Comparison of ENCODE assay signal across 25 cellular contexts in the genomic region with DNA sequence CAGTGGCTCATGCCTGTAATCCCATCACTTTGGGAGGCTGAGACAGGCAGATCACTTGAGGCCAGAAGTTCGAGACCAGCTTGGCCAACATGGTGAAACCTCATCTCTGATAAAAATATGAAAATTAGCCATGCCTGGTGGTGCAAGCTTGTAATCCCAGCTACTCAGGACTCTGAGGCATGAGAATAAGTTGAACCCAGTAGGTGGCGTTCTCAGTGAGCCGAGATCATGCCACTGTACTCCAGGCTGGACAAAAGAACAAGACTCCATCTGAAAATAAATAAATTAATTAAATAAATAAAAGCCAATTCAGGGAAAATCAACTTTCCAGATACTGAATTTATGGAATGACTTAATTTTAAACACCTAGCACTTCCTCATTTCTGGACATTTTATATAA.
DNase-seq lines count a peak whose midpoint lies in the region; ATAC-seq, FAIRE-seq and TF ChIP-seq lines count a peak whose summit lies in the region.
"Had no signal": no experiment of that assay in that cellular context is flagged by ENCODE, and none has a peak within 500 bp of the region (broad histone marks: within the 10 kb centered on the region; RNA-seq: fewer than 3 reads in every experiment).

No MANE protein-coding gene starts in this region.

- CTCF ChIA-PET in OCI-LY7 (lab: Charles Lee; ENCODE audit: unreplicated experiment) = no interaction called here

- H3K27ac ChIP-seq in C4-2B (no peak overlapping the region), OCI-LY7 (ENCODE audit: low read depth, low read length, poor library complexity, severe bottlenecking) (no peak overlapping the region), body of pancreas (no peak overlapping the region), keratinocyte (ENCODE audit: control insufficient read depth, insufficient read depth, low read length) (no peak overlapping the region)
- H3K27ac ChIP-seq: dorsolateral prefrontal cortex, epithelial cell of prostate, gastrocnemius medialis, neutrophil, RWPE1 had no signal

- dilution Hi-C loops in keratinocyte (cut with MboI; ENCODE audit: extremely low pct_ligation_motif_present, low sequenced_read_pairs) = no loop called here

- ATAC-seq in body of pancreas = no peak
- ATAC-seq: gastrocnemius medialis had no signal

- TF ChIP-seq CTCF in C4-2B (conservative IDR thresholded peaks at IDR 0.05) (peak; percentile 21; the same call in 1 of the 2 replicates), OCI-LY7 (conservative IDR thresholded peaks at IDR 0.05; ENCODE audit: low read length) (0 out of 2 replicates have a peak, but pooled peaks have one; percentile 14), body of pancreas (IDR thresholded peaks at IDR 0.05) (peak in 4 of 7 experiments; percentile 20 to 44 (median 26)), keratinocyte (optimal IDR thresholded peaks at IDR 0.05 in 1 of 3, IDR thresholded peaks at IDR 0.05 in 1 of 3, conservative IDR thresholded peaks at IDR 0.05 in 1 of 3; ENCODE audit: extremely low read depth in 1 of 3, insufficient read depth in 2 of 3, low read length in 3 of 3) (peak in 2 of 3 experiments; percentile 2 to 26)

- no peaks in the 10 kb centered on the region for H3K4me1 ChIP-seq in OCI-LY7 (ENCODE audit: insufficient read depth, low read length, poor library complexity, severe bottlenecking)
- no peaks in the 10 kb centered on the region for H3K4me1 ChIP-seq in body of pancreas
- no peaks in the 10 kb centered on the region for H3K4me1 ChIP-seq in keratinocyte (ENCODE audit: control insufficient read depth, extremely low read depth, insufficient read depth, low read length)
- H3K4me1 ChIP-seq: gastrocnemius medialis had no signal

- H3K36me3 ChIP-seq in OCI-LY7 (ENCODE audit: insufficient read depth, low read length) (no peaks in the 10 kb centered on the region), body of pancreas (replicated peaks in 1 of 2; ENCODE audit: insufficient read depth in 1 of 2, low read depth in 2 of 2) (no peaks in the 10 kb centered on the region), keratinocyte (ENCODE audit: control insufficient read depth in 2 of 2, extremely low read depth in 1 of 2, insufficient read depth in 2 of 2, low read length in 2 of 2) (no peaks in the 10 kb centered on the region), H7 (replicated peaks; ENCODE audit: control insufficient read depth, insufficient read depth, low read length) (no peaks in the 10 kb centered on the region)
- H3K36me3 ChIP-seq: gastrocnemius medialis, neutrophil had no signal

- no peaks in the 10 kb centered on the region for H3K4me1 Mint-ChIP-seq in activated CD4-positive, alpha-beta T cell treated with anti-CD3 and anti-CD28 coated beads, Interleukin-2, amount 10 ng/mL, durations not matched to agents 24 days and 14 days
- H3K4me1 Mint-ChIP-seq: CD4-positive, alpha-beta memory T cell had no signal

- no peaks in the 10 kb centered on the region for H3K9me2 ChIP-seq in OCI-LY7 (ENCODE audit: insufficient read depth, low read length)

- no peak overlapping the region for H3K4me3 Mint-ChIP-seq in activated CD4-positive, alpha-beta T cell treated with anti-CD3 and anti-CD28 coated beads, Interleukin-2, amount 10 ng/mL, durations not matched to agents 24 days and 14 days
- H3K4me3 Mint-ChIP-seq: CD4-positive, alpha-beta memory T cell had no signal

- no peak for TF ChIP-seq POLR2A in body of pancreas (IDR thresholded peaks at IDR 0.05)

- POLR2A ChIA-PET in OCI-LY7 (lab: Charles Lee) = no interaction called here

- H2AFZ ChIP-seq in OCI-LY7 (ENCODE audit: low read length) = no peak overlapping the region
- H2AFZ ChIP-seq in keratinocyte (ENCODE audit: control insufficient read depth, low read length) = no peak overlapping the region

- H3K79me2 ChIP-seq in OCI-LY7 (ENCODE audit: insufficient read depth, low read depth, low read length) (no peaks in the 10 kb centered on the region), keratinocyte (ENCODE audit: control insufficient read depth, insufficient read depth, low read length) (no peaks in the 10 kb centered on the region)

- H3K27ac Mint-ChIP-seq in activated CD4-positive, alpha-beta T cell treated with anti-CD3 and anti-CD28 coated beads, Interleukin-2, amount 10 ng/mL, durations not matched to agents 24 days and 14 days = no peak overlapping the region
- H3K27ac Mint-ChIP-seq: CD4-positive, alpha-beta memory T cell had no signal

- H4K20me1 ChIP-seq in OCI-LY7 (ENCODE audit: insufficient read depth, low read length) (no peaks in the 10 kb centered on the region), keratinocyte (ENCODE audit: control insufficient read depth, extremely low read depth, insufficient read depth, low read length) (no peaks in the 10 kb centered on the region)

- no peaks in the 10 kb centered on the region for H3K9me3 Mint-ChIP-seq in activated CD4-positive, alpha-beta T cell treated with anti-CD3 and anti-CD28 coated beads, Interleukin-2, amount 10 ng/mL, durations not matched to agents 24 days and 14 days

- BruUV-seq in OCI-LY7 (replicated peaks; lab: Mats Ljungman, UMichigan) = no TSS peak

- H3K4me2 ChIP-seq in OCI-LY7 (ENCODE audit: low read length) = no peak overlapping the region
- no peak overlapping the region for H3K4me2 ChIP-seq in keratinocyte (ENCODE audit: control insufficient read depth, extremely low read depth, insufficient read depth, low read depth, low read length)

- intact Hi-C loops in OCI-LY7 (cut with micrococcal nuclease; ENCODE audit: unreplicated experiment) (no loop called here), body of pancreas (cut with DNase I) (no loop called here)
- intact Hi-C loops in activated CD4-positive, alpha-beta T cell treated with anti-CD3 and anti-CD28 coated beads, Interleukin-2, amount 10 ng/mL, durations not matched to agents 24 days and 14 days (cut with micrococcal nuclease) = no loop called here

- H3K9ac ChIP-seq in keratinocyte (ENCODE audit: control insufficient read depth, extremely low read depth, insufficient read depth, low read length) = no peak overlapping the region

- H3K27me3 Mint-ChIP-seq in activated CD4-positive, alpha-beta T cell treated with anti-CD3 and anti-CD28 coated beads, Interleukin-2, amount 10 ng/mL, durations not matched to agents 24 days and 14 days = no peaks in the 10 kb centered on the region
- H3K27me3 Mint-ChIP-seq: CD4-positive, alpha-beta memory T cell had no signal

- 56 to 62% methylated on average over 3 of the region's 3 CpGs for WGBS in body of pancreas, 2 donors

- H3K27me3 ChIP-seq in body of pancreas (no peaks in the 10 kb centered on the region), keratinocyte (ENCODE audit: control insufficient read depth, extremely low read depth, insufficient read depth, low read length) (no peaks in the 10 kb centered on the region), H7 (ENCODE audit: control insufficient read depth, insufficient read depth, low read length) (no peaks in the 10 kb centered on the region)
- H3K27me3 ChIP-seq: gastrocnemius medialis, neutrophil had no signal

- FAIRE-seq in keratinocyte (lab: Jason Lieb, UNC) = no peak
- FAIRE-seq: urothelium cell line had no signal

- no peaks in the 10 kb centered on the region for H3K36me3 Mint-ChIP-seq in activated CD4-positive, alpha-beta T cell treated with anti-CD3 and anti-CD28 coated beads, Interleukin-2, amount 10 ng/mL, durations not matched to agents 24 days and 14 days (ENCODE audit: low read depth)
- H3K36me3 Mint-ChIP-seq: CD4-positive, alpha-beta memory T cell had no signal

- H3K4me3 ChIP-seq in OCI-LY7 (ENCODE audit: low read depth, low read length, poor library complexity, severe bottlenecking) (no peak overlapping the region), body of pancreas (no peak overlapping the region), keratinocyte (ENCODE audit: control insufficient read depth in 2 of 3, extremely low read depth in 1 of 3, insufficient read depth in 2 of 3, low read depth in 1 of 3, low read length in 3 of 3) (no peak overlapping the region), H7 (ENCODE audit: insufficient read depth, low read depth, low read length) (no peak overlapping the region)
- H3K4me3 ChIP-seq: dorsolateral prefrontal cortex, gastrocnemius medialis had no signal

- no peaks in the 10 kb centered on the region for H3K9me3 ChIP-seq in OCI-LY7 (ENCODE audit: low read length)
- H3K9me3 ChIP-seq in body of pancreas = no peaks in the 10 kb centered on the region
- no peaks in the 10 kb centered on the region for H3K9me3 ChIP-seq in keratinocyte (ENCODE audit: control insufficient read depth, low read depth, low read length)
- H3K9me3 ChIP-seq: gastrocnemius medialis, neutrophil had no signal

- no peaks in the 10 kb centered on the region for H3K9me1 ChIP-seq in keratinocyte (ENCODE audit: control insufficient read depth, extremely low read depth, insufficient read depth, low read length)

- DNase-seq in OCI-LY7 (ENCODE audit: low spot score) (no peak), body of pancreas (peak in 3 of 4 donors; percentile 11 to 36 (median 16)), keratinocyte (ENCODE audit: low read depth, low spot score) (no peak), H7 (no peak), KG1 (lab: John Stamatoyannopoulos, UW) (no peak), hypothalamus (lab: John Stamatoyannopoulos, UW) (no peak)
- DNase-seq in activated CD4-positive, alpha-beta T cell treated with anti-CD3 and anti-CD28 coated beads, Interleukin-2, amount 10 ng/mL, durations not matched to agents 24 days and 14 days = no peak
- DNase-seq: activated CD4-positive, CD25-positive, alpha-beta regulatory T cell treated with anti-CD3 and anti-CD28 coated beads, Interleukin-2, amount 50 U/mL, for 72 hours; activated T-cell treated with anti-CD3 and anti-CD28 coated beads, Interleukin-2, amount 50 U/mL, for 1 hour; amygdala; CD4-positive, alpha-beta memory T cell; dorsolateral prefrontal cortex; gastrocnemius medialis; GDM1; hippocampal formation; kidney glomerular epithelial cell; NCI-H2029; NCI-H345; NK-92 treated with Interleukin-12 subunit alpha and Interleukin-12 subunit beta, amount 100 ng/mL, for 24 hours; T-helper 9 cell had no signal

Comparison
In these comparisons a context has a peak if more than half of its experiments do, and no peak if none do; other contexts are left out.
1. DNase-seq: peak in body of pancreas (3 of 4); none in OCI-LY7 (single experiment), keratinocyte (single experiment), H7 (single experiment), KG1 (single experiment), hypothalamus (0 of 51) and activated CD4-positive, alpha-beta T cell treated with anti-CD3 and anti-CD28 coated beads, Interleukin-2, amount 10 ng/mL, durations not matched to agents 24 days and 14 days (single experiment).
2. Peak in every context shown above with its lines, with median percentiles within 50 percentile points of each other: CTCF ChIP-seq.